ENCODE assay signal across 1 cellular context in the genomic region with DNA sequence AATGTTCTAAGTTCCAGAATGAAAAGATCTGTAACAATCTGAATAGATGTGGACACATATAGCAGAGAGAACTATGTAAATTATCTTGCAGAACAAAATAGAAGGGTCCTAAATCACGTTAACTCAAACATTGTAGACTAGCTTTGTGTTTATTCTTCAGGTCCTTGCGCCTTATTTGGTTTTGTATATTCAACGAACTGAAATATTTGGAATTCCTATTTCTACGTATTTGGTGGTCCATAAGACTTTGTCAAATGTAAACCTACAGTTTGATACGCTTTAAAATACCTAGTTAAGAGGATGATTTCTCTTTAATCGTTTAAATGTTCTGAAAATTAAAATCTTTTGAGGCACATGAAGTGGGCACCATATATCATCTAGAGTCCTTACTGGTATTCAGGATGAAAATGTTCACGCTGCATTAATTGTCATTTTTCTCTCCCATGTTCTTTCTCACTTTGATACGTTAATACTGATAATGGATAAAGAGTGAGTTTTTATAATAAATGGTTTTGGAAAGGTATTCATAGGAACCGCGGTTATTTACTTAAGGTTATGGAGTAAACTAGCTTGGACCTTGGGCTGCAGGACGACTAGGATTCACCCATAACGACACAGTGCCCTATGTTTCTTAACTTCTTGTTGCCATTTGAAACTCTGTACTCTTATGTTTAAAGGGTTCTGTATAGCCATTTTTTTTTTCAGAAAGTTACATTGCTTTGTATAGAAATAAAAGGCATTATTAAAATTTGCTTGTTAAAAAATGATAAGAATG.
TF ChIP-seq lines count a peak whose summit lies in the region.

No MANE protein-coding gene starts in this region.

TF ChIP-seq in K562, 482 proteins besides CTCF, POLR2A, EP300 and RAD21:
- TF ChIP-seq KDM1A (IDR thresholded peaks at IDR 0.05): no peak
TF ChIP-seq in K562: peak in this region for 0.
